In the genomic region with DNA sequence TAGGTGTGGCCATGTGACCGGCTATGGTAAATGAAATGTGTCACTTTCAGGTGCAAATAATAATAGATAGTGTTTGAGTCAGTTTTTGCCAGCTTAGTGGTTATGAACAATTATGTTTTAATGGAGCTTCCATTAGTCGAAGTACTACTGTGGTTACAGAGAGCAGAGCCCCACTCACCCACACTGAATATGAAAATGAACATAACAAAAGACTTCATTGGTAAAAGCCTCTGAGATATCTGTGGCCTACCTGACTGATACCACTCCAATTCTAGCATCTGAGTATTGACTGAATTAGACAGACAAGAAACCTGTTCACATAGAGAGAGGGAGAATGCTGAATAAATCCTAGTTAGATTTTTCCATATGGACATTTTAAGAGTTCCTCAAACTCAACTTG, we compare ENCODE assay signal across 24 cellular contexts.
"Had no signal": no experiment of that assay in that cellular context is flagged by ENCODE, and none has a peak within 500 bp of the region (broad histone marks: within the 10 kb centered on the region; RNA-seq: fewer than 3 reads in every experiment).

No MANE protein-coding gene starts in this region.

- H3K36me3 Mint-ChIP-seq: immature natural killer cell, mesothelial cell of epicardium, naive B cell, natural killer cell had no signal

- H3K4me3 Mint-ChIP-seq: immature natural killer cell, mesothelial cell of epicardium, naive B cell, natural killer cell had no signal

- H3K27me3 ChIP-seq: dorsolateral prefrontal cortex, esophagus muscularis mucosa, foreskin keratinocyte, gastroesophageal sphincter, heart left ventricle, hepatocyte had no signal

- H2AFZ ChIP-seq: hepatocyte had no signal

- H3K36me3 ChIP-seq: esophagus muscularis mucosa, gastroesophageal sphincter, heart left ventricle, lower lobe of right lung had no signal

- ATAC-seq: foreskin keratinocyte, gastroesophageal sphincter, heart left ventricle, left colon, left lobe of liver, left ventricle myocardium superior, lower lobe of right lung, mucosa of descending colon, natural killer cell had no signal

- H3K4me1 Mint-ChIP-seq: immature natural killer cell, mesothelial cell of epicardium, naive B cell, natural killer cell had no signal

- H3K27ac ChIP-seq: coronary artery, dorsolateral prefrontal cortex, esophagus muscularis mucosa, foreskin keratinocyte, gastroesophageal sphincter, heart left ventricle, hepatocyte, lower lobe of right lung had no signal

- H3K79me2 ChIP-seq: hepatocyte had no signal

- H3K27me3 Mint-ChIP-seq: naive B cell had no signal

- H3K4me2 ChIP-seq: hepatocyte had no signal

- DNase-seq: dermis blood vessel endothelial cell; dorsolateral prefrontal cortex; effector CD4-positive, alpha-beta T cell; effector memory CD4-positive, alpha-beta T cell; foreskin keratinocyte; heart left ventricle; hypothalamus; immature natural killer cell; islet precursor cell; kidney; kidney glomerular epithelial cell; left colon; left ventricle myocardium superior; lower lobe of right lung; mesenchymal stem cell; mucosa of descending colon; naive B cell; natural killer cell had no signal

- H3K4me3 ChIP-seq: coronary artery, dorsolateral prefrontal cortex, esophagus muscularis mucosa, gastroesophageal sphincter, heart left ventricle, hepatocyte, lower lobe of right lung, mucosa of descending colon had no signal

- H3K27ac Mint-ChIP-seq: immature natural killer cell, mesothelial cell of epicardium, naive B cell, natural killer cell had no signal

- H3K9me3 Mint-ChIP-seq: mesothelial cell of epicardium had no signal

- H3K4me1 ChIP-seq: foreskin keratinocyte, lower lobe of right lung had no signal

- H3K9me3 ChIP-seq: esophagus muscularis mucosa, gastroesophageal sphincter, heart left ventricle, lower lobe of right lung, mucosa of descending colon had no signal
